In the genomic region with DNA sequence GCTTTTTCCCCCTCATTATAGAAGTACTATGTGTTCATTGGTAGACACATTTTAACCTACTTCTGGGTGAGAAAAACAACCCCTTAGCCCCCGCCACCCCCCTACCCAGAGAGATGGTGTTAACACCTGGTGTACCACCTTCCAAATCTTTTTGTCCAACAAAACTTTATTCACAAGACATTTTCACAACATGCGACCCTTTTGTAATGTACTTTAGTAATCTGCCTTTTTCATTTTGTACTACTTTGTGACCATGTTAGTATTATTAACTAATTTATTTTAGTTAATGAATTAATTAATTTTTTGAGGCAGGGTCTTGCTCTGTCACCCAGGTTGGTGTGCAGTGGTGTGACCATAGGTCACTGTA, we compare ENCODE assay signal across 15 cellular contexts. TPM values are rescaled to one million over a fixed set of nuclear protein-coding genes. Genes with fewer than 3 reads are reported as not detected.
DNase-seq lines count a peak whose midpoint lies in the region; ATAC-seq and TF ChIP-seq lines count a peak whose summit lies in the region.
"Had no signal": no experiment of that assay in that cellular context is flagged by ENCODE, and none has a peak within 500 bp of the region (broad histone marks: within the 10 kb centered on the region; RNA-seq: fewer than 3 reads in every experiment).

No MANE protein-coding gene starts in this region.

- no peak for TF ChIP-seq CTCF in neutrophil (IDR thresholded peaks at IDR 0.05)

- peak overlapping the region; percentile 66 for H3K4me3 Mint-ChIP-seq in activated CD8-positive, alpha-beta memory T cell treated with anti-CD3 and anti-CD28 coated beads, Interleukin-2, amount 10 ng/mL, durations not matched to agents 7 days and 5 days
- H3K4me3 Mint-ChIP-seq in activated T-helper 17 cell treated with anti-CD3 and anti-CD28 coated beads, Interleukin-2, amount 50 U/mL, for 72 hours, result peak overlapping the region; percentile 52
- H3K4me3 Mint-ChIP-seq: WTC11 had no signal

- peaks cover 14% of the 10 kb centered on the region for H3K36me3 ChIP-seq in neutrophil
- H3K36me3 ChIP-seq: brain microvascular endothelial cell had no signal

- H3K4me1 ChIP-seq in neutrophil (ENCODE audit: control insufficient read depth in 1 of 2, insufficient read depth in 1 of 2, low read depth in 1 of 2, low read length in 1 of 2), result peaks cover 84 to 89% of the 10 kb centered on the region in 2 experiments
- H3K4me1 ChIP-seq: testis had no signal

- H3K4me3 ChIP-seq in Jurkat, Clone E6-1 (ENCODE audit: low read length), result peak overlapping the region; percentile 33
- peak overlapping the region; percentile 39 to 46 for H3K4me3 ChIP-seq in neutrophil (ENCODE audit: low read depth in 1 of 2, low read length in 1 of 2)
- H3K4me3 ChIP-seq: testis had no signal

- DNase-seq in activated CD8-positive, alpha-beta memory T cell treated with anti-CD3 and anti-CD28 coated beads, Interleukin-2, amount 10 ng/mL, durations not matched to agents 7 days and 5 days, result no peak
- no peak for DNase-seq in activated CD8-positive, alpha-beta memory T cell treated with anti-CD3 and anti-CD28 coated beads for 24 hours
- no peak for DNase-seq in Jurkat, Clone E6-1 (ENCODE audit: low read depth, low spot score)
- no peak for DNase-seq in NCI-H1092 treated with DMSO at 0.1 percent for 48 hours (lab: John Stamatoyannopoulos, UW)
- DNase-seq in NCI-H2107 treated with DMSO at 0.1 percent for 48 hours (lab: John Stamatoyannopoulos, UW; ENCODE audit: unreplicated experiment), result no peak
- DNase-seq in head of caudate nucleus, result no peak
- DNase-seq: brain microvascular endothelial cell; effector CD4-positive, alpha-beta T cell; NCI-H510A; SW 1271; testis had no signal

- intact Hi-C loops in head of caudate nucleus (cut with DNase I), result no loop called here

- peak overlapping the region; percentile 94 for H3K27ac ChIP-seq in neutrophil
- H3K27ac ChIP-seq: brain microvascular endothelial cell, testis had no signal

- H3K27me3 Mint-ChIP-seq in activated CD8-positive, alpha-beta memory T cell treated with anti-CD3 and anti-CD28 coated beads, Interleukin-2, amount 10 ng/mL, durations not matched to agents 7 days and 5 days, result no peaks in the 10 kb centered on the region
- no peaks in the 10 kb centered on the region for H3K27me3 Mint-ChIP-seq in activated T-helper 17 cell treated with anti-CD3 and anti-CD28 coated beads, Interleukin-2, amount 50 U/mL, for 72 hours

- H3K9me3 ChIP-seq in neutrophil, result no peaks in the 10 kb centered on the region
- H3K9me3 ChIP-seq: testis had no signal

- H3K9me3 Mint-ChIP-seq in activated CD8-positive, alpha-beta memory T cell treated with anti-CD3 and anti-CD28 coated beads, Interleukin-2, amount 10 ng/mL, durations not matched to agents 7 days and 5 days (ENCODE audit: low read depth), result no peaks in the 10 kb centered on the region
- no peaks in the 10 kb centered on the region for H3K9me3 Mint-ChIP-seq in activated T-helper 17 cell treated with anti-CD3 and anti-CD28 coated beads, Interleukin-2, amount 50 U/mL, for 72 hours
- H3K9me3 Mint-ChIP-seq: WTC11 had no signal

- peaks cover 35% of the 10 kb centered on the region for H3K36me3 Mint-ChIP-seq in activated CD8-positive, alpha-beta memory T cell treated with anti-CD3 and anti-CD28 coated beads, Interleukin-2, amount 10 ng/mL, durations not matched to agents 7 days and 5 days
- no peaks in the 10 kb centered on the region for H3K36me3 Mint-ChIP-seq in activated T-helper 17 cell treated with anti-CD3 and anti-CD28 coated beads, Interleukin-2, amount 50 U/mL, for 72 hours (ENCODE audit: low read depth)
- H3K36me3 Mint-ChIP-seq: WTC11 had no signal

- ATAC-seq in activated CD8-positive, alpha-beta memory T cell treated with anti-CD3 and anti-CD28 coated beads, Interleukin-2, amount 10 ng/mL, durations not matched to agents 7 days and 5 days, result no peak
- ATAC-seq in activated T-helper 17 cell treated with anti-CD3 and anti-CD28 coated beads, Interleukin-2, amount 50 U/mL, for 72 hours (replicated peaks), result no peak

- no peaks in the 10 kb centered on the region for H3K27me3 ChIP-seq in neutrophil
- H3K27me3 ChIP-seq: brain microvascular endothelial cell, testis had no signal

- peak overlapping the region; percentile 96 for H3K27ac Mint-ChIP-seq in activated CD8-positive, alpha-beta memory T cell treated with anti-CD3 and anti-CD28 coated beads, Interleukin-2, amount 10 ng/mL, durations not matched to agents 7 days and 5 days
- peak overlapping the region; percentile 58 for H3K27ac Mint-ChIP-seq in activated T-helper 17 cell treated with anti-CD3 and anti-CD28 coated beads, Interleukin-2, amount 50 U/mL, for 72 hours
- H3K27ac Mint-ChIP-seq: progenitor cell of endocrine pancreas had no signal

- peaks cover 55% of the 10 kb centered on the region for H3K4me1 Mint-ChIP-seq in activated CD8-positive, alpha-beta memory T cell treated with anti-CD3 and anti-CD28 coated beads, Interleukin-2, amount 10 ng/mL, durations not matched to agents 7 days and 5 days
- H3K4me1 Mint-ChIP-seq in activated T-helper 17 cell treated with anti-CD3 and anti-CD28 coated beads, Interleukin-2, amount 50 U/mL, for 72 hours, result peaks cover 7% of the 10 kb centered on the region

- CTCF ChIA-PET in activated CD8-positive, alpha-beta memory T cell treated with anti-CD3 and anti-CD28 coated beads, Interleukin-2, amount 10 ng/mL, durations not matched to agents 7 days and 5 days (lab: Charles Lee), result interaction anchor here (0.7 to 2.3 kb wide), 8 partner anchors 8 to 74 kb away, joined by 3 to 18 read pairs (median 4); no protein-coding TSS in a partner anchor

RNA-seq across cellular contexts. Expression of a gene that starts 20.0 kb away (rescaled TPM):
- 10 to 100 TPM; 62.5 to 80.2 TPM for total RNA-seq in activated CD8-positive, alpha-beta memory T cell treated with anti-CD3 and anti-CD28 coated beads, Interleukin-2, amount 10 ng/mL, durations not matched to agents 7 days and 5 days
- polyA plus RNA-seq in Jurkat, Clone E6-1 (2012; ENCODE audit: insufficient read depth, insufficient read length), result 21.3 TPM
- 10 to 100 TPM in 1 of 2 donors, 1 to 10 TPM in 1; 6.6 to 11.0 TPM for total RNA-seq in activated T-helper 17 cell treated with anti-CD3 and anti-CD28 coated beads, Interleukin-2, amount 50 U/mL, for 72 hours

Comparison
In these comparisons a context has a peak if more than half of its experiments do, and no peak if none do; other contexts are left out.
1. RNA of a gene that starts 20.0 kb away (total RNA-seq): 62.5 to 80.2 TPM in activated CD8-positive, alpha-beta memory T cell treated with anti-CD3 and anti-CD28 coated beads, Interleukin-2, amount 10 ng/mL, durations not matched to agents 7 days and 5 days; 6.6 to 11.0 TPM in activated T-helper 17 cell treated with anti-CD3 and anti-CD28 coated beads, Interleukin-2, amount 50 U/mL, for 72 hours; every median in the first group is over 4 times any median in the second.